8 cellular contexts compared by ENCODE assay signal in the genomic region with DNA sequence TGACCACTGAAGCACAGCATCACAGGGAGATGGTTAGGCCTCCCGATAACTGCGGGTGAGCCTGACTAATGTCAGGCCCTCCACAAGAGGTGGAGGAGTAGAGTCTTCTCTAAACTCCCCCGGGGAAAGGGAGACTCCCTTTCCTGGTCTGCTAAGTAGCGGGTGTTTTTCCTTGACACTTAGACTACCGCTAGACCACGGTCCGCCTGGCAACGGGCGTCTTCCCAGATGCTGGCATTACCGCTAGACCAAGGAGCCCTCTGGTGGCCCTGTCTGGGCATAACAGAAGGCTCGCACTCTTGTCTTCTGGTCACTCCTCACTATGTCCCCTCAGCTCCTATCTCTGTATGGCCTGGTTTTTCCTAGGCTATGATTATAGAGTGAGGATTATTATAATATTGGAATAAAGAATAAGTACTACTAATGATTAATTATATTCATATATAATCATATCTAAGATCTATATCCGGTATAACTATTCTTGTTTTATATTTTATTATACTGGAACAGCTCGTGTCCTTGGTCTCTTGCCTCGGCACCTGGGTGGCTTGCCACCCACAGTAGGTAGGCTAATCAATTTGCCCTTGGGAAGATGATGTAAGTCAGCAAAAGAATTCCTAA. TPM values are rescaled to one million over a fixed set of nuclear protein-coding genes. Genes with fewer than 3 reads are reported as not detected.
A peak's percentile ranks its signal among the peaks of the same experiment; 100 is the strongest.
DNase-seq lines count a peak whose midpoint lies in the region; ATAC-seq, FAIRE-seq and TF ChIP-seq lines count a peak whose summit lies in the region.
"Not testable (repeated sequence)": the region's sequence is repeated elsewhere in the genome, so short reads cannot be mapped to it uniquely, and the experiment has no call there.

No MANE protein-coding gene starts in this region.

- H3K27me3 Mint-ChIP-seq in HFFc6 (ENCODE audit: insufficient read depth); natural killer cell (ENCODE audit: low read depth in 2 of 2): not testable (repeated sequence)

- POLR2A ChIA-PET in GM12878 (lab: Charles Lee), result not testable (repeated sequence)

- H3K4me1 Mint-ChIP-seq in HFFc6 (ENCODE audit: low read depth); natural killer cell; stimulated activated effector memory CD8-positive, alpha-beta T cell treated with anti-CD3 and anti-CD28 coated beads, Interleukin-12 subunit alpha, Interleukin-12 subunit beta, amount 100 ng/mL, for 72 hours: not testable (repeated sequence)

- CTCF ChIA-PET in GM12878 (lab: Yijun Ruan, JAX), result interaction anchor here (0.8 to 7.7 kb wide), 9 partner anchors 9 to 128 kb away, joined by 3 to 84 read pairs (median 3); partner anchors contain the start of gene LRRC37B

- not testable (repeated sequence) for BruUV-seq in GM12878 (replicated peaks; lab: Mats Ljungman, UMichigan)

- peak; percentile 27; the same call in 1 of the 2 replicates for TF ChIP-seq CTCF in BE2C (IDR thresholded peaks at IDR 0.05; ENCODE audit: low read depth, low read length)
- TF ChIP-seq CTCF in HFFc6 (IDR thresholded peaks at IDR 0.05), result peak; percentile 81
- peak in 4 of 6 experiments; percentile 32 to 65 (median 55) for TF ChIP-seq CTCF in Peyer's patch (IDR thresholded peaks at IDR 0.05)
- TF ChIP-seq CTCF in GM12878 (IDR thresholded peaks at IDR 0.05 in 2 of 3, conservative IDR thresholded peaks at IDR 0.05 in 1 of 3; ENCODE audit: control insufficient read depth in 2 of 3, extremely low read depth in 1 of 3, insufficient read depth in 1 of 3, low read depth in 3 of 3, low read length in 3 of 3), result peak in 1 of 3 experiments; percentile 12; a peak in 1 of 6 replicates
- TF ChIP-seq CTCF in fibroblast of villous mesenchyme (IDR thresholded peaks at IDR 0.05; ENCODE audit: insufficient read depth, low read depth, low read length), result peak; percentile 29
- TF ChIP-seq CTCF in natural killer cell (IDR thresholded peaks at IDR 0.05), result peak; percentile 45

- WGBS in GM12878 (ENCODE audit: insufficient coverage, insufficient replicate concordance, low lambda C conversion rate, missing lambda C conversion rate), result 58% methylated on average over 14 of the region's 14 CpGs

- H3K4me3 Mint-ChIP-seq in HFFc6; natural killer cell; stimulated activated effector memory CD8-positive, alpha-beta T cell treated with anti-CD3 and anti-CD28 coated beads, Interleukin-12 subunit alpha, Interleukin-12 subunit beta, amount 100 ng/mL, for 72 hours: not testable (repeated sequence)

- H4K20me1 ChIP-seq in GM12878 (ENCODE audit: control insufficient read depth, insufficient read depth), result not testable (repeated sequence)

- ATAC-seq in GM12878; natural killer cell; stimulated activated effector memory CD8-positive, alpha-beta T cell treated with anti-CD3 and anti-CD28 coated beads, Interleukin-12 subunit alpha, Interleukin-12 subunit beta, amount 100 ng/mL, for 72 hours: not testable (repeated sequence)

- TF ChIP-seq POLR2A in Peyer's patch (IDR thresholded peaks at IDR 0.05); GM12878 (IDR thresholded peaks at IDR 0.05; ENCODE audit: low read depth, low read length): not testable (repeated sequence)

- DNase-seq in BE2C (peak; percentile 50), HFFc6 (peak; percentile 41), Peyer's patch (peak in 1 of 3 donors; percentile 70), natural killer cell (peak; percentile 21)
- peak; percentile 66 for DNase-seq in activated CD8-positive, alpha-beta memory T cell treated with anti-CD3 and anti-CD28 coated beads for 24 hours
- not testable (repeated sequence) for DNase-seq in GM12878 (ENCODE audit: low read depth, low spot score); fibroblast of villous mesenchyme (ENCODE audit: low read depth)
- peak; percentile 10 to 71 for DNase-seq in stimulated activated effector memory CD8-positive, alpha-beta T cell treated with anti-CD3 and anti-CD28 coated beads, Interleukin-12 subunit alpha, Interleukin-12 subunit beta, amount 100 ng/mL, for 72 hours (ENCODE audit: low spot score in 2 of 2)

- H3K9me3 Mint-ChIP-seq in HFFc6; natural killer cell; stimulated activated effector memory CD8-positive, alpha-beta T cell treated with anti-CD3 and anti-CD28 coated beads, Interleukin-12 subunit alpha, Interleukin-12 subunit beta, amount 100 ng/mL, for 72 hours: not testable (repeated sequence)

- H3K27ac ChIP-seq in Peyer's patch; GM12878 (ENCODE audit: control insufficient read depth, insufficient read depth): not testable (repeated sequence)

- H3K27me3 ChIP-seq in BE2C; Peyer's patch; GM12878 (replicated peaks in 1 of 2; ENCODE audit: control insufficient read depth in 2 of 2, insufficient read depth in 2 of 2, low read length in 1 of 2): not testable (repeated sequence)

- not testable (repeated sequence) for H3K9ac ChIP-seq in GM12878 (ENCODE audit: control insufficient read depth, insufficient read depth, low read length)

- H3K9me3 ChIP-seq in BE2C; Peyer's patch; GM12878 (replicated peaks; ENCODE audit: control insufficient read depth, insufficient read depth, low read length): not testable (repeated sequence)

- TF ChIP-seq EP300 in GM12878 (IDR thresholded peaks at IDR 0.05; ENCODE audit: borderline replicate concordance in 1 of 2, control insufficient read depth in 1 of 2, low read depth in 2 of 2, low read length in 2 of 2), result not testable (repeated sequence)

- H3K79me2 ChIP-seq in GM12878 (ENCODE audit: control insufficient read depth, insufficient read depth, low read length), result not testable (repeated sequence)

- H3K36me3 ChIP-seq in BE2C; Peyer's patch; GM12878 (ENCODE audit: control insufficient read depth in 2 of 2, insufficient read depth in 2 of 2, low read length in 1 of 2): not testable (repeated sequence)

- H3K36me3 Mint-ChIP-seq in HFFc6 (ENCODE audit: low read depth); natural killer cell; stimulated activated effector memory CD8-positive, alpha-beta T cell treated with anti-CD3 and anti-CD28 coated beads, Interleukin-12 subunit alpha, Interleukin-12 subunit beta, amount 100 ng/mL, for 72 hours: not testable (repeated sequence)

- intact Hi-C loops in GM12878 (cut with micrococcal nuclease; ENCODE audit: unreplicated experiment) (loop anchor here (5.0 to 10.0 kb wide), 2 partner anchors 68 to 231 kb away; partner anchors contain the start of gene UTP6), natural killer cell (cut with micrococcal nuclease) (loop anchor here (5.0 kb wide), 1 partner anchor 68 kb away; no protein-coding TSS in a partner anchor)

- not testable (repeated sequence) for H3K27ac Mint-ChIP-seq in HFFc6; stimulated activated effector memory CD8-positive, alpha-beta T cell treated with anti-CD3 and anti-CD28 coated beads, Interleukin-12 subunit alpha, Interleukin-12 subunit beta, amount 100 ng/mL, for 72 hours
- H3K27ac Mint-ChIP-seq in natural killer cell, result peak overlapping the region in 1 of 2 donors; percentile 11

- not testable (repeated sequence) for H3K4me3 ChIP-seq in BE2C (ENCODE audit: low read depth, low read length); Peyer's patch; GM12878; fibroblast of villous mesenchyme (ENCODE audit: low read depth, low read length)

- SMC1A ChIA-PET in GM12878 (lab: Charles Lee; ENCODE audit: uncharacterized antibody, unreplicated experiment), result interaction anchor here (0.6 to 2.1 kb wide), 5 partner anchors 8 to 265 kb away, joined by 3 to 11 read pairs (median 4); no protein-coding TSS in a partner anchor

- TF ChIP-seq RAD21 in GM12878 (IDR thresholded peaks at IDR 0.05; ENCODE audit: insufficient read depth, low read depth, low read length), result peak; percentile 22; the same call in 1 of the 2 replicates

- H3K4me2 ChIP-seq in GM12878 (ENCODE audit: control insufficient read depth, insufficient read depth), result not testable (repeated sequence)

- FAIRE-seq in GM12878 (lab: Jason Lieb, UNC), result not testable (repeated sequence)

- RAD21 ChIA-PET in GM12878 (lab: Charles Lee; ENCODE audit: unreplicated experiment), result interaction anchor here (1.3 kb wide), 1 partner anchor 8 kb away, joined by 3 read pairs; no protein-coding TSS in a partner anchor

- in situ Hi-C loops in GM12878 (cut with MboI), result not testable (repeated sequence)

- H2AFZ ChIP-seq in GM12878 (ENCODE audit: control insufficient read depth, low read depth, low read length), result not testable (repeated sequence)

- not testable (repeated sequence) for H3K4me1 ChIP-seq in BE2C; Peyer's patch; GM12878 (ENCODE audit: control insufficient read depth, insufficient read depth, low read length)

RNA-seq across cellular contexts. Expression of gene RHOT1, which starts 6.7 kb away (rescaled TPM):
- polyA plus RNA-seq in BE2C (2012; ENCODE audit: insufficient read depth, insufficient read length, low read depth), result 21.2 TPM
- total RNA-seq in HFFc6 (2021; fragmentation: NEBNext Ultra II Directional; extraction: Animal tissue kit (Norgen Biotek cat#: 25700)), result 10 to 100 TPM; 20.8 to 26.8 (median 23.6) TPM
- total RNA-seq in Peyer's patch (10 to 100 TPM; 31.4 to 54.9 (median 47.7) TPM), GM12878 (2014; rRNA removed) (20.5 and 29.8 TPM in 2 replicates), GM12878 (2014; rRNA removed; fragmentation: Illumina TruSeq; extraction: Trizol) (26.5 and 30.8 TPM in 2 replicates), GM12878 (2021) (16.5 and 16.8 TPM in 2 replicates), fibroblast of villous mesenchyme (29.0 and 48.8 TPM in 2 replicates), natural killer cell (10 to 100 TPM; 25.1 to 32.7 (median 28.3) TPM)
- total RNA-seq in GM12878 (2013; cell fraction: nucleolus; rRNA removed), result 87.0 and 88.0 TPM in 2 replicates
- polyA plus RNA-seq in GM12878 (2011; ENCODE audit: low read depth), result 9.1 TPM
- polyA plus RNA-seq in GM12878 (2011; rRNA removed) (68.2 and 111 TPM in 2 replicates), GM12878 (2014; fragmentation: Illumina TruSeq; extraction: Trizol) (25.0 and 29.3 TPM in 2 replicates), GM12878 (2014; fragmentation: Nextera tagmentation; extraction: Ambion mirVana) (10 to 100 TPM; 13.3 to 14.1 TPM), GM12878 (2014; rRNA removed) (13.8 and 17.7 TPM in 2 replicates), GM12878 (2016; fragmentation: Nextera tagmentation; extraction: Ambion mirVana) (10 to 100 TPM; 25.7 to 27.1 TPM)
- polyA plus RNA-seq in GM12878 (2011; cell fraction: cytosol; rRNA removed), result 25.1 and 35.3 TPM in 2 replicates
- 30.3 and 31.3 TPM in 2 replicates for polyA plus RNA-seq in GM12878 (2011; cell fraction: nucleus; rRNA removed)
- 10.0 and 18.1 TPM in 2 replicates for polyA plus RNA-seq in GM12878 (2012)
- 31.3 and 48.3 TPM in 2 replicates for polyA minus RNA-seq in GM12878 (2011; rRNA and poly(A)+ RNA removed)
- 16.3 and 23.5 TPM in 2 replicates for polyA minus RNA-seq in GM12878 (2011; cell fraction: cytosol; rRNA and poly(A)+ RNA removed)
- 25.8 and 33.3 TPM in 2 replicates for polyA minus RNA-seq in GM12878 (2011; cell fraction: nucleus; rRNA and poly(A)+ RNA removed)
